ENCODE assay signal across 32 cellular contexts in the genomic region with DNA sequence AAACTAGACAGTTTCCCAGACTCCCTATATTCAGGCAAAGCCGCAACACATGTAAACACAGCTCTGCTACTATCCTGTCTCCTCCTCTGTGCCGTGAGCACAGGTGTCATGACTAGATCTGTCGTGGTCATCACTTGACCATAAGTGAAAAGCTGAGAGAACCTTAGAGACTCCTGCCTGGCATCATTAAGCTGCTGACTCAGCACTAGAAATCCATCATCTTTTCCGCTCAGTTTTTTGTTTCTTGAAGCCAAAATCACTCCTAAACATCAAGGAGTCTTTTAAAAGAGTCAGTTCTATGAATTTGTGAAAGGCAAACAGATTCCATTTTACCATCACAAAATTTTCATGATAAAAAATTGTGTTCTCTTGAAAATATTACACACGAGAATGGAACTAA.
"Had no signal": no experiment of that assay in that cellular context is flagged by ENCODE, and none has a peak within 500 bp of the region (broad histone marks: within the 10 kb centered on the region; RNA-seq: fewer than 3 reads in every experiment).

No MANE protein-coding gene starts in this region.

- H3K27ac ChIP-seq: ascending aorta, cardiac muscle cell, WERI-Rb-1 had no signal

- FAIRE-seq: bronchial epithelial cell, TTC549 had no signal

- H3K4me1 ChIP-seq: ascending aorta had no signal

- H3K36me3 ChIP-seq: ascending aorta, cardiac muscle cell, WERI-Rb-1 had no signal

- ATAC-seq: activated CD4-positive, alpha-beta T cell treated with anti-CD3 and anti-CD28 coated beads for 36 hours; activated CD4-positive, CD25-positive, alpha-beta regulatory T cell treated with anti-CD3 and anti-CD28 coated beads, Interleukin-2, amount 50 U/mL, for 24 hours; activated CD8-positive, alpha-beta memory T cell treated with anti-CD3 and anti-CD28 coated beads, Interleukin-2, amount 10 ng/mL, durations not matched to agents 7 days and 5 days; activated CD8-positive, alpha-beta T cell treated with anti-CD3 and anti-CD28 coated beads, Interleukin-2, amount 10 ng/mL, durations not matched to agents 7 days and 5 days; activated naive CD8-positive, alpha-beta T cell treated with anti-CD3 and anti-CD28 coated beads, Interleukin-2, amount 50 U/mL, for 24 hours; WTC11 had no signal

- H3K4me3 ChIP-seq: ascending aorta, cardiac muscle cell had no signal

- H3K9me3 ChIP-seq: ascending aorta had no signal

- H3K27me3 ChIP-seq: ascending aorta, cardiac muscle cell had no signal

- DNase-seq: activated CD4-positive, alpha-beta memory T cell treated with anti-CD3 and anti-CD28 coated beads, Interleukin-2, amount 10 ng/mL, durations not matched to agents 7 days and 5 days; activated CD4-positive, alpha-beta T cell treated with anti-CD3 and anti-CD28 coated beads for 1 hour; activated CD4-positive, alpha-beta T cell treated with anti-CD3 and anti-CD28 coated beads for 36 hours; activated CD4-positive, alpha-beta T cell treated with anti-CD3 and anti-CD28 coated beads for 48 hours; activated CD4-positive, alpha-beta T cell treated with anti-CD3 and anti-CD28 coated beads, Interleukin-2, amount 10 ng/mL, durations not matched to agents 7 days and 5 days; activated CD4-positive, alpha-beta T cell treated with anti-CD3 and anti-CD28 coated beads, Interleukin-2, amount 50 U/mL, for 48 hours; activated CD4-positive, CD25-positive, alpha-beta regulatory T cell; activated CD8-positive, alpha-beta memory T cell treated with anti-CD3 and anti-CD28 coated beads for 24 hours; activated CD8-positive, alpha-beta memory T cell treated with anti-CD3 and anti-CD28 coated beads, Interleukin-2, amount 10 ng/mL, durations not matched to agents 7 days and 5 days; activated CD8-positive, alpha-beta memory T cell treated with anti-CD3 and anti-CD28 coated beads, Interleukin-2, amount 50 U/mL, for 48 hours; activated CD8-positive, alpha-beta T cell treated with anti-CD3 and anti-CD28 coated beads, Interleukin-2, amount 10 ng/mL, durations not matched to agents 7 days and 5 days; activated effector memory CD4-positive, alpha-beta T cell treated with Interleukin-2 at 50 U/mL for 16 hours; activated gamma-delta T cell; activated naive CD4-positive, alpha-beta T cell treated with anti-CD3 and anti-CD28 coated beads, Interleukin-2, amount 10 ng/mL, durations not matched to agents 7 days and 5 days; activated naive CD4-positive, alpha-beta T cell treated with Interleukin-2 at 50 U/mL for 16 hours; activated naive CD8-positive, alpha-beta T cell treated with anti-CD3 and anti-CD28 coated beads, Interleukin-2, amount 10 ng/mL, durations not matched to agents 7 days and 5 days; activated naive CD8-positive, alpha-beta T cell treated with anti-CD3 and anti-CD28 coated beads, Interleukin-2, amount 50 U/mL, for 24 hours; activated T-cell treated with anti-CD3 and anti-CD28 coated beads, Interleukin-2, amount 50 U/mL, for 24 hours; activated T-cell treated with anti-CD3 and anti-CD28 coated beads, Interleukin-2, amount 50 U/mL, for 48 hours; amygdala; anterior cingulate cortex; caudate nucleus; cerebellar nuclear complex; T-helper 2 cell; T-helper 9 cell; WERI-Rb-1 had no signal
